ENCODE assay signal across 13 cellular contexts in genomic region chr2:9610781-9611548, GRCh38. TPM values are rescaled to one million over a fixed set of nuclear protein-coding genes. Genes with fewer than 3 reads are reported as not detected.
A peak's percentile ranks its signal among the peaks of the same experiment; 100 is the strongest.
DNase-seq lines count a peak whose midpoint lies in the region; ATAC-seq and TF ChIP-seq lines count a peak whose summit lies in the region.
"Had no signal": no experiment of that assay in that cellular context is flagged by ENCODE, and none has a peak within 500 bp of the region (broad histone marks: within the 10 kb centered on the region; RNA-seq: fewer than 3 reads in every experiment).

No MANE protein-coding gene starts in this region.

- peak in 1 of 2 donors; percentile 8 for ATAC-seq in activated T-cell treated with anti-CD3 and anti-CD28 coated beads, Interleukin-2, amount 50 U/mL, for 72 hours (replicated peaks in 1 of 2)
- peak; percentile 21; the same call in 1 of the 2 replicates for ATAC-seq in Panc1
- ATAC-seq in gastrocnemius medialis: no peak

- H3K27ac ChIP-seq in Panc1 (ENCODE audit: low read length): no peak overlapping the region
- H3K27ac ChIP-seq in fibroblast of lung (ENCODE audit: insufficient read depth, low read length): peak overlapping the region; percentile 6
- H3K27ac ChIP-seq in gastrocnemius medialis: peak overlapping the region; percentile 85 to 93 (median 88)
- H3K27ac ChIP-seq: hepatocyte had no signal

- H3K36me3 ChIP-seq in Panc1 (ENCODE audit: control insufficient read depth, insufficient read depth, low read length) (no peaks in the 10 kb centered on the region; the same call in 1 of the 2 replicates), fibroblast of lung (ENCODE audit: control insufficient read depth, insufficient read depth, low read length) (no peaks in the 10 kb centered on the region), gastrocnemius medialis (no peaks in the 10 kb centered on the region)
- H3K36me3 ChIP-seq: esophagus muscularis mucosa had no signal

- in situ Hi-C loops in Panc1 (cut with HindIII; ENCODE audit: low pct_unique_long_range_greater_than_20kb, low sequenced_read_pairs): no loop called here
- in situ Hi-C loops in gastrocnemius medialis (cut with MboI; ENCODE audit: low sequenced_read_pairs in 4 of 4): no loop called here

- no peak overlapping the region for H3K9ac ChIP-seq in fibroblast of lung (ENCODE audit: insufficient read depth, low read length)

- H4K20me1 ChIP-seq in fibroblast of lung (ENCODE audit: control insufficient read depth, extremely low read depth, insufficient read depth, low read length): peaks cover 13% of the 10 kb centered on the region

- peak overlapping the region in 1 of 2 donors; percentile 17 for H3K4me3 Mint-ChIP-seq in activated T-cell treated with anti-CD3 and anti-CD28 coated beads, Interleukin-2, amount 50 U/mL, for 72 hours

- no peaks in the 10 kb centered on the region for H3K9me3 ChIP-seq in Panc1 (ENCODE audit: control insufficient read depth, insufficient read depth, low read depth, low read length)
- H3K9me3 ChIP-seq in fibroblast of lung (ENCODE audit: control insufficient read depth, insufficient read depth, low read depth, low read length): no peaks in the 10 kb centered on the region
- no peaks in the 10 kb centered on the region for H3K9me3 ChIP-seq in gastrocnemius medialis
- H3K9me3 ChIP-seq: esophagus muscularis mucosa had no signal

- peak overlapping the region; percentile 61 for H3K27ac Mint-ChIP-seq in activated T-cell treated with anti-CD3 and anti-CD28 coated beads, Interleukin-2, amount 50 U/mL, for 72 hours

- H3K9me3 Mint-ChIP-seq in activated T-cell treated with anti-CD3 and anti-CD28 coated beads, Interleukin-2, amount 50 U/mL, for 72 hours: peaks cover 0 to 2% of the 10 kb centered on the region in 2 donors

- peaks cover 96% of the 10 kb centered on the region for H3K79me2 ChIP-seq in fibroblast of lung (ENCODE audit: control insufficient read depth, insufficient read depth, low read length)

- intact Hi-C loops in Panc1 (cut with micrococcal nuclease; ENCODE audit: unreplicated experiment): no loop called here
- intact Hi-C loops in gastrocnemius medialis (cut with DNase I; ENCODE audit: low total_unique reads): no loop called here

- TF ChIP-seq POLR2A in gastrocnemius medialis (IDR thresholded peaks at IDR 0.05): no peak

- BruUV-seq in Panc1 (replicated peaks; lab: Mats Ljungman, UMichigan): no TSS peak

- POLR2A ChIA-PET in Panc1 (lab: Charles Lee): no interaction called here

- H3K4me1 Mint-ChIP-seq in activated T-cell treated with anti-CD3 and anti-CD28 coated beads, Interleukin-2, amount 50 U/mL, for 72 hours (ENCODE audit: low read depth): peaks cover 97% of the 10 kb centered on the region

- H3K4me1 ChIP-seq in Panc1 (ENCODE audit: control insufficient read depth, insufficient read depth, low read length) (peaks cover 77% of the 10 kb centered on the region), fibroblast of lung (ENCODE audit: control insufficient read depth, extremely low read depth, insufficient read depth, low read length) (peaks cover 20% of the 10 kb centered on the region), gastrocnemius medialis (peaks cover 66 to 68% of the 10 kb centered on the region in 2 donors)

- CTCF ChIA-PET in Panc1 (lab: Charles Lee): no interaction called here

- no peak overlapping the region for H3K4me2 ChIP-seq in fibroblast of lung (ENCODE audit: extremely low read depth, insufficient read depth, low read length)
- H3K4me2 ChIP-seq: hepatocyte had no signal

- no peaks in the 10 kb centered on the region for H3K27me3 ChIP-seq in Panc1 (ENCODE audit: control insufficient read depth, insufficient read depth, low read length)
- H3K27me3 ChIP-seq in fibroblast of lung (ENCODE audit: control insufficient read depth, insufficient read depth, low read length): no peaks in the 10 kb centered on the region
- no peaks in the 10 kb centered on the region for H3K27me3 ChIP-seq in gastrocnemius medialis
- H3K27me3 ChIP-seq: esophagus muscularis mucosa, hepatocyte had no signal

- H3K4me3 ChIP-seq in Panc1 (ENCODE audit: low read depth in 2 of 2, low read length in 2 of 2) (no peak overlapping the region), fibroblast of lung (replicated peaks in 1 of 4; ENCODE audit: control extremely low read depth in 1 of 4, insufficient read depth in 1 of 4, low read depth in 3 of 4, low read length in 4 of 4) (no peak overlapping the region), gastrocnemius medialis (no peak overlapping the region)
- H3K4me3 ChIP-seq: esophagus muscularis mucosa, hepatocyte had no signal

- H3K36me3 Mint-ChIP-seq in activated T-cell treated with anti-CD3 and anti-CD28 coated beads, Interleukin-2, amount 50 U/mL, for 72 hours (ENCODE audit: insufficient read depth in 2 of 2): peaks cover 4 to 22% of the 10 kb centered on the region in 2 donors

- TF ChIP-seq CTCF in Panc1 (IDR thresholded peaks at IDR 0.05) (no peak), fibroblast of lung (conservative IDR thresholded peaks at IDR 0.05 in 1 of 2, IDR thresholded peaks at IDR 0.05 in 1 of 2; ENCODE audit: low read depth in 1 of 2, low read length in 2 of 2) (no peak), gastrocnemius medialis (IDR thresholded peaks at IDR 0.05 in 4 of 5, conservative IDR thresholded peaks at IDR 0.05 in 1 of 5) (no peak)

- DNase-seq in activated T-cell treated with anti-CD3 and anti-CD28 coated beads, Interleukin-2, amount 50 U/mL, for 72 hours: no peak
- DNase-seq in activated T-cell treated with anti-CD3 and anti-CD28 coated beads for 4 hours (no peak), Panc1 (ENCODE audit: low read depth, low spot score) (no peak), fibroblast of lung (ENCODE audit: low read depth in 2 of 2) (no peak), gastrocnemius medialis (no peak), Kasumi-1 (lab: John Stamatoyannopoulos, UW) (no peak), COR-L47 (lab: John Stamatoyannopoulos, UW) (no peak), D341Med (ENCODE audit: low spot score) (no peak)
- DNase-seq: NCI-H2081, NCI-H526 treated with DMSO at 0.1 percent for 48 hours, occipital lobe had no signal

- H2AFZ ChIP-seq in fibroblast of lung (ENCODE audit: low read length): no peak overlapping the region
- H2AFZ ChIP-seq: hepatocyte had no signal

- no peaks in the 10 kb centered on the region for H3K27me3 Mint-ChIP-seq in activated T-cell treated with anti-CD3 and anti-CD28 coated beads, Interleukin-2, amount 50 U/mL, for 72 hours (ENCODE audit: low read depth)

RNA-seq across cellular contexts. Expression of gene YWHAQ, which starts 19.8 kb away (rescaled TPM):
- total RNA-seq in activated T-cell treated with anti-CD3 and anti-CD28 coated beads, Interleukin-2, amount 50 U/mL, for 72 hours: 100 to 1,000 TPM; 207 to 251 TPM
- 683 TPM for total RNA-seq in Panc1 (2021; ENCODE audit: unreplicated experiment)
- polyA plus RNA-seq in Panc1 (2012; ENCODE audit: insufficient read length): 719 TPM
- 247 and 323 TPM in 2 replicates for total RNA-seq in fibroblast of lung
- polyA plus RNA-seq in fibroblast of lung: 510 and 666 TPM in 2 replicates
- polyA plus RNA-seq in fibroblast of lung (2012): 393 and 565 TPM in 2 replicates
- 89.7 and 132 TPM in 2 replicates for polyA minus RNA-seq in fibroblast of lung (ENCODE audit: low replicate concordance)
- 10 to 100 TPM; 40.3 to 63.7 (median 48.4) TPM for total RNA-seq in gastrocnemius medialis

RNA-seq across cellular contexts. Expression of gene ADAM17, which starts 55.3 kb away (rescaled TPM):
- 10 to 100 TPM; 22.9 to 30.1 TPM for total RNA-seq in activated T-cell treated with anti-CD3 and anti-CD28 coated beads, Interleukin-2, amount 50 U/mL, for 72 hours
- total RNA-seq in Panc1 (2021; ENCODE audit: unreplicated experiment) (50.0 TPM), fibroblast of lung (49.1 and 69.9 TPM in 2 replicates), gastrocnemius medialis (10 to 100 TPM; 13.5 to 27.1 (median 22.0) TPM)
- polyA plus RNA-seq in Panc1 (2012; ENCODE audit: insufficient read length): 33.9 TPM
- 11.4 and 12.3 TPM in 2 replicates for polyA plus RNA-seq in fibroblast of lung
- 13.9 and 14.5 TPM in 2 replicates for polyA plus RNA-seq in fibroblast of lung (2012)
- 3.7 and 7.1 TPM in 2 replicates for polyA minus RNA-seq in fibroblast of lung (ENCODE audit: low replicate concordance)
